ENCODE assay signal across 18 cellular contexts in the genomic region with DNA sequence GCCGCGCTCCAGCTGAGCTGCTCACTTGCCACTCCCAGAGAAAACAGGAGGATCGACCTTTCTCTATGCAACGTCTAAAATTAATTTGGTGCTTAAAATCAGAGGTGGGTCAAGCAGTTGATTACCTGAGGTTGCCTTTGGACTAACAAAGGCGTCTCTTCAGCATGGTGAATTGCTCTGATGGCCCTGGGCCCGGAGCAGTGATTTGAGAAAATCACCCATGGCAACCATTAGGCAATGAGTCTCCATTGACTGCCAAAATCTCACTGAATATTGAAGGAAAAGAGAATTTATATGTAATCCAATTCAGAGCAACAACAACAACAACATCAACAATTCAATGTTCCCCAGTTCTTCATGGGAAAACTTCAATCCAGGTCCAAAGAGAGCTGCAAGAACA.
"Had no signal": no experiment of that assay in that cellular context is flagged by ENCODE, and none has a peak within 500 bp of the region (broad histone marks: within the 10 kb centered on the region; RNA-seq: fewer than 3 reads in every experiment).

No MANE protein-coding gene starts in this region.

- H3K27ac ChIP-seq: epithelial cell of prostate, esophagus squamous epithelium, foreskin keratinocyte, hepatocyte, suprapubic skin, tibial artery, upper lobe of left lung had no signal

- ATAC-seq: foreskin keratinocyte; left ventricle myocardium superior; mucosa of descending colon; naive thymus-derived CD8-positive, alpha-beta T cell had no signal

- H3K4me3 ChIP-seq: esophagus squamous epithelium, hepatocyte, mucosa of descending colon, suprapubic skin, tibial artery, upper lobe of left lung had no signal

- H3K9me3 ChIP-seq: esophagus squamous epithelium, mucosa of descending colon, suprapubic skin, tibial artery, upper lobe of left lung had no signal

- DNase-seq: effector memory CD4-positive, alpha-beta T cell; esophagus squamous epithelium; foreskin keratinocyte; kidney; left cardiac atrium; left ventricle myocardium superior; mesendoderm; mucosa of descending colon; naive thymus-derived CD8-positive, alpha-beta T cell; right cardiac atrium; small intestine; stimulated activated CD4-positive, alpha-beta T cell treated with anti-CD3 and anti-CD28 coated beads, Interleukin-12 subunit alpha, Interleukin-12 subunit beta, amount 100 ng/mL, for 4 hours; stimulated activated naive CD4-positive, alpha-beta T cell treated with Interleukin-2 at 50 U/mL for 16 hours; tibial artery; upper lobe of left lung had no signal

- H3K4me3 Mint-ChIP-seq: naive thymus-derived CD8-positive, alpha-beta T cell had no signal

- H3K27me3 ChIP-seq: foreskin keratinocyte, hepatocyte, tibial artery, upper lobe of left lung had no signal

- H3K9me3 Mint-ChIP-seq: naive thymus-derived CD8-positive, alpha-beta T cell had no signal

- H3K36me3 ChIP-seq: esophagus squamous epithelium, suprapubic skin, tibial artery, upper lobe of left lung had no signal

- H3K36me3 Mint-ChIP-seq: naive thymus-derived CD8-positive, alpha-beta T cell had no signal

- H3K4me2 ChIP-seq: hepatocyte had no signal

- H3K4me1 ChIP-seq: esophagus squamous epithelium, suprapubic skin, tibial artery, upper lobe of left lung had no signal
